In genomic region chr15:75904241-75904631, GRCh38 we compare ENCODE assay signal across 8 cellular contexts. TPM values are rescaled to one million over a fixed set of nuclear protein-coding genes. Genes with fewer than 3 reads are reported as not detected.
A peak's percentile ranks its signal among the peaks of the same experiment; 100 is the strongest.
DNase-seq lines count a peak whose midpoint lies in the region; ATAC-seq and TF ChIP-seq lines count a peak whose summit lies in the region.

No MANE protein-coding gene starts in this region.

- peak overlapping the region; percentile 98 for H3K4me3 Mint-ChIP-seq in CD4-positive, alpha-beta T cell
- peak overlapping the region; percentile 98 for H3K4me3 Mint-ChIP-seq in stimulated activated memory B cell treated with anti-CD40 and anti-IgM and Interleukin-4, amounts not matched to agents 10 μg/mL and 1 μg/mL and 100 μg/mL, for 72 hours

- H3K27me3 Mint-ChIP-seq in CD4-positive, alpha-beta T cell = no peaks in the 10 kb centered on the region
- no peaks in the 10 kb centered on the region for H3K27me3 Mint-ChIP-seq in stimulated activated memory B cell treated with anti-CD40 and anti-IgM and Interleukin-4, amounts not matched to agents 10 μg/mL and 1 μg/mL and 100 μg/mL, for 72 hours

- H3K4me3 ChIP-seq in coronary artery (peak overlapping the region; percentile 99), liver (ENCODE audit: low read depth in 1 of 3, low read length in 3 of 3) (peak overlapping the region; percentile 68 to 99 (median 94))

- in situ Hi-C loops in SK-MEL-5 (cut with HindIII; ENCODE audit: low pct_unique_long_range_greater_than_20kb, low sequenced_read_pairs) = no loop called here

- peak; percentile 16 for ATAC-seq in CD4-positive, alpha-beta T cell (ENCODE audit: poor library complexity)
- ATAC-seq in GM19397 (IDR thresholded peaks at IDR 0.05; ENCODE audit: unreplicated experiment) = peak; percentile 16
- ATAC-seq in stimulated activated memory B cell treated with anti-CD40 and anti-IgM and Interleukin-4, amounts not matched to agents 10 μg/mL and 1 μg/mL and 100 μg/mL, for 72 hours = peak; percentile 29

- under 1% methylated on average over 28 of the region's 28 CpGs for WGBS in liver

- H3K27ac ChIP-seq in CD4-positive, alpha-beta T cell (ENCODE audit: low read depth, low read length) = peak overlapping the region; percentile 76
- H3K27ac ChIP-seq in coronary artery (peak overlapping the region; percentile 63 to 90), liver (ENCODE audit: low read depth in 1 of 2, low read length in 2 of 2) (peak overlapping the region; percentile 83 to 91)

- no peak for TF ChIP-seq RAD21 in liver (IDR thresholded peaks at IDR 0.05)

- H3K4me1 Mint-ChIP-seq in CD4-positive, alpha-beta T cell (ENCODE audit: low read depth) = peaks cover 46% of the 10 kb centered on the region
- H3K4me1 Mint-ChIP-seq in stimulated activated memory B cell treated with anti-CD40 and anti-IgM and Interleukin-4, amounts not matched to agents 10 μg/mL and 1 μg/mL and 100 μg/mL, for 72 hours = peaks cover 25% of the 10 kb centered on the region

- H3K36me3 ChIP-seq in liver (ENCODE audit: control insufficient read depth in 4 of 4, insufficient read depth in 3 of 4, low read depth in 1 of 4, low read length in 3 of 4) = peaks cover 3 to 7% (median 4%) of the 10 kb centered on the region in 4 donors

- POLR2A ChIA-PET in CD4-positive, alpha-beta T cell (lab: Charles Lee) = interaction anchor here (0.7 to 2.3 kb wide), 3 partner anchors 11 to 536 kb away, joined by 3 to 26 read pairs (median 3); partner anchors contain the start of genes MAN2C1 and UBE2Q2

- H3K9ac ChIP-seq in liver (ENCODE audit: low read depth in 1 of 2, low read length in 2 of 2) = peak overlapping the region; percentile 43 to 96

- peak in 2 of 10 experiments; percentile 0 to 22 for DNase-seq in CD4-positive, alpha-beta T cell
- DNase-seq in HS-27A (ENCODE audit: low read depth) (peak; percentile 14), SK-MEL-5 (ENCODE audit: low read depth, low spot score) (peak; percentile 39), coronary artery (ENCODE audit: low spot score) (no peak), NCI-H446 treated with DMSO at 0.1 percent for 48 hours (lab: John Stamatoyannopoulos, UW) (no peak)

- no peaks in the 10 kb centered on the region for H3K27me3 ChIP-seq in CD4-positive, alpha-beta T cell (ENCODE audit: control insufficient read depth, insufficient read depth, low read length)
- no peaks in the 10 kb centered on the region for H3K27me3 ChIP-seq in liver (ENCODE audit: control insufficient read depth in 4 of 4, insufficient read depth in 4 of 4, low read length in 3 of 4)

- peak overlapping the region; percentile 77 for H3K27ac Mint-ChIP-seq in CD4-positive, alpha-beta T cell
- H3K27ac Mint-ChIP-seq in stimulated activated memory B cell treated with anti-CD40 and anti-IgM and Interleukin-4, amounts not matched to agents 10 μg/mL and 1 μg/mL and 100 μg/mL, for 72 hours = peak overlapping the region; percentile 93

- TF ChIP-seq CTCF in CD4-positive, alpha-beta T cell (IDR thresholded peaks at IDR 0.05) = no peak
- no peak for TF ChIP-seq CTCF in coronary artery (IDR thresholded peaks at IDR 0.05)
- no peak for TF ChIP-seq CTCF in liver (IDR thresholded peaks at IDR 0.05; ENCODE audit: low read depth, low read length, missing input control)

- CTCF ChIA-PET in CD4-positive, alpha-beta T cell (lab: Charles Lee) = interaction anchor here (1.2 kb wide), 1 partner anchor 11 kb away, joined by 3 read pairs; no protein-coding TSS in a partner anchor

- intact Hi-C loops in CD4-positive, alpha-beta T cell (cut with DNase I, micrococcal nuclease) = loop anchor here (2.0 to 5.0 kb wide), 3 partner anchors 42 to 167 kb away; no protein-coding TSS in a partner anchor

- H3K9me3 Mint-ChIP-seq in CD4-positive, alpha-beta T cell = no peaks in the 10 kb centered on the region
- H3K9me3 Mint-ChIP-seq in stimulated activated memory B cell treated with anti-CD40 and anti-IgM and Interleukin-4, amounts not matched to agents 10 μg/mL and 1 μg/mL and 100 μg/mL, for 72 hours = no peaks in the 10 kb centered on the region

- no peaks in the 10 kb centered on the region for H3K9me3 ChIP-seq in CD4-positive, alpha-beta T cell (ENCODE audit: control insufficient read depth, low read length)
- no peaks in the 10 kb centered on the region for H3K9me3 ChIP-seq in liver (ENCODE audit: control insufficient read depth in 4 of 4, low read length in 3 of 4)

- H3K4me1 ChIP-seq in liver (ENCODE audit: control insufficient read depth in 4 of 4, insufficient read depth in 4 of 4, low read length in 3 of 4) = peaks cover 4 to 42% (median 26%) of the 10 kb centered on the region in 4 donors

- peaks cover 34% of the 10 kb centered on the region for H3K36me3 Mint-ChIP-seq in CD4-positive, alpha-beta T cell (ENCODE audit: low read depth)
- H3K36me3 Mint-ChIP-seq in stimulated activated memory B cell treated with anti-CD40 and anti-IgM and Interleukin-4, amounts not matched to agents 10 μg/mL and 1 μg/mL and 100 μg/mL, for 72 hours = peaks cover 5% of the 10 kb centered on the region

TF ChIP-seq in liver, 16 proteins besides CTCF, POLR2A, EP300 and RAD21:
- TF ChIP-seq JUND (IDR thresholded peaks at IDR 0.05) (no peak), HNF4A (conservative IDR thresholded peaks at IDR 0.05) (peak; percentile 37 to 48)

RNA-seq across cellular contexts. Expression of gene FBXO22, which starts 0.6 kb away (rescaled TPM):
- 1 to 10 TPM; 5.4 to 7.4 TPM for total RNA-seq in CD4-positive, alpha-beta T cell
- total RNA-seq in SK-MEL-5 (2014; rRNA removed; shearing (Covaris generic)) = 74.1 and 83.3 TPM in 2 replicates
- polyA plus RNA-seq in SK-MEL-5 (2015; cell fraction: cytosol; rRNA removed) = 36.6 and 38.7 TPM in 2 replicates
- polyA plus RNA-seq in SK-MEL-5 (2015; cell fraction: nucleus; rRNA removed) = 57.8 and 68.6 TPM in 2 replicates
- 10 to 100 TPM; 23.1 to 40.8 TPM for total RNA-seq in liver
- 10 to 100 TPM; 16.8 to 40.6 TPM for polyA plus RNA-seq in liver

Comparison
In these comparisons a context has a peak if more than half of its experiments do, and no peak if none do; other contexts are left out.
1. DNase-seq: peak in HS-27A (single experiment) and SK-MEL-5 (single experiment); none in coronary artery (single experiment) and NCI-H446 treated with DMSO at 0.1 percent for 48 hours (single experiment).
2. Peak in every context shown above with its lines, with median percentiles within 50 percentile points of each other: ATAC-seq and H3K27ac ChIP-seq.